In the genomic region with DNA sequence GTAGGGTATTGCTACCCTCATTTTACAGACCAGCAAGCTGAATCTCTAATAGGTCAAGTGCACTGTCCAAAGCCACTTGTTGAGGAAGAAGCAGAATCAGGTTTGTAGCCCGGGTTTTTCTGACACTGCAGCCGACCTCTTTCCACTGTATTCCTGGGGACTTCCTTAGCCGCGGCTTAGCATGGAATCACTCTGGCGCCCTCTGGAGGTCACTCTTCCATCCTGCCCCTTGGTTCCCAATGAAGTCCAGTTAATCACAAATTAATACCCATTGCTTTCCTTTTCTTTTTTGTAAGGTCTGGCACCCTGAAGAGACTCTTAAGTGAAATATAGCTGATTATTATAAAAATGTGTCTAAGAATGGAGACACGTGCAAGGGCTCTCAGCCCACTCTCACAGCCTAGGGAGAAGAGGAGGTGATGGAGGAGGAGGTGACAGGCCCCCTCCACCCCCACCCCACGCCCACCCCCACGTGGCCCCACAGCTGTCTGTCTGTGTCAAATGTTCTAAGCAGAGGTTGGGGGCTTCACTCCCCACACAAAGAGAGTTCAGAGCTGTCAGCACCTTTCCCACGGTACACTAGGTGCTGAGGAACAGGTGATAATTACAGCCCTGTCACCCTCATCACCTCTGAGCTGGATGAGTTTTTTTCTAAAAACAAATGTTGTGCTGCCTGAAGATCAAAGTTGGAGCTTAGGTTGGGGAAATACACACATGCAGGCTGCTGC, we compare ENCODE assay signal across 9 cellular contexts. TPM values are rescaled to one million over a fixed set of nuclear protein-coding genes. Genes with fewer than 3 reads are reported as not detected.
DNase-seq lines count a peak whose midpoint lies in the region; ATAC-seq and TF ChIP-seq lines count a peak whose summit lies in the region.
"Had no signal": no experiment of that assay in that cellular context is flagged by ENCODE, and none has a peak within 500 bp of the region (broad histone marks: within the 10 kb centered on the region; RNA-seq: fewer than 3 reads in every experiment).

No MANE protein-coding gene starts in this region.

- peak; percentile 69 for ATAC-seq in foreskin keratinocyte
- ATAC-seq in omental fat pad (ENCODE audit: low FRiP score) = peak; percentile 57
- ATAC-seq in HG03045 (IDR thresholded peaks at IDR 0.05; ENCODE audit: unreplicated experiment) = no peak

- no peaks in the 10 kb centered on the region for H3K4me1 Mint-ChIP-seq in activated T-helper 1 cell treated with anti-CD3 and anti-CD28 coated beads, Interleukin-12 subunit alpha, Interleukin-12 subunit beta, Interleukin-2, Interleukin-4 antibody, amounts not matched to agents 30 ng/mL and 10 ng/mL and 1 ng/mL, durations not matched to agents 14 hours and 24 hours and 36 hours (ENCODE audit: low read depth)

- no peak overlapping the region for H3K4me2 ChIP-seq in DOHH2 (ENCODE audit: low read length)

- TF ChIP-seq CTCF in DOHH2 (IDR thresholded peaks at IDR 0.05; ENCODE audit: low read depth, low read length, poor library complexity, severe bottlenecking) (peak; percentile 88), foreskin keratinocyte (conservative IDR thresholded peaks at IDR 0.05) (peak; percentile 94), omental fat pad (IDR thresholded peaks at IDR 0.05) (peak in 2 of 3 donors; percentile 19 to 33), tibial artery (IDR thresholded peaks at IDR 0.05) (peak; percentile 65 to 79)

- H3K9me3 Mint-ChIP-seq in activated T-helper 1 cell treated with anti-CD3 and anti-CD28 coated beads, Interleukin-12 subunit alpha, Interleukin-12 subunit beta, Interleukin-2, Interleukin-4 antibody, amounts not matched to agents 30 ng/mL and 10 ng/mL and 1 ng/mL, durations not matched to agents 14 hours and 24 hours and 36 hours = no peaks in the 10 kb centered on the region
- H3K9me3 Mint-ChIP-seq: dendritic cell treated with granulocyte-macrophage colony-stimulating factor and Interleukin-4, amounts not matched to agents 40 ng/mL and 50 ng/mL, for 4 days had no signal

- H3F3A ChIP-seq in DOHH2 (ENCODE audit: control insufficient read depth, insufficient read depth) = no peaks in the 10 kb centered on the region

- no peaks in the 10 kb centered on the region for H4K20me1 ChIP-seq in DOHH2 (ENCODE audit: control insufficient read depth, insufficient read depth, low read depth, low read length)

- no peaks in the 10 kb centered on the region for H3K4me1 ChIP-seq in DOHH2 (ENCODE audit: control insufficient read depth, low read length)
- peaks cover 7% of the 10 kb centered on the region for H3K4me1 ChIP-seq in foreskin keratinocyte
- peaks cover 0 to 26% (median 7%) of the 10 kb centered on the region in 4 donors for H3K4me1 ChIP-seq in tibial artery

- no peaks in the 10 kb centered on the region for H3K79me2 ChIP-seq in DOHH2 (ENCODE audit: control insufficient read depth, low read length)

- no peak overlapping the region for H3K4me3 ChIP-seq in DOHH2 (ENCODE audit: low read length)
- H3K4me3 ChIP-seq in tibial artery = no peak overlapping the region

- no peaks in the 10 kb centered on the region for H3K36me3 Mint-ChIP-seq in activated T-helper 1 cell treated with anti-CD3 and anti-CD28 coated beads, Interleukin-12 subunit alpha, Interleukin-12 subunit beta, Interleukin-2, Interleukin-4 antibody, amounts not matched to agents 30 ng/mL and 10 ng/mL and 1 ng/mL, durations not matched to agents 14 hours and 24 hours and 36 hours (ENCODE audit: low read depth)

- intact Hi-C loops in activated T-helper 1 cell treated with anti-CD3 and anti-CD28 coated beads, Interleukin-12 subunit alpha, Interleukin-12 subunit beta, Interleukin-2, Interleukin-4 antibody, amounts not matched to agents 30 ng/mL and 10 ng/mL and 1 ng/mL, durations not matched to agents 14 hours and 24 hours and 36 hours (cut with micrococcal nuclease) = loop anchor here (1.0 kb wide), 2 partner anchors 228 to 1314 kb away; no protein-coding TSS in a partner anchor
- intact Hi-C loops in tibial artery (cut with DNase I; ENCODE audit: low total_unique reads) = loop anchor here (5.0 kb wide), 1 partner anchor 226 kb away; no protein-coding TSS in a partner anchor

- DNase-seq in LHCN-M2 (ENCODE audit: low read depth) = peak; percentile 79
- DNase-seq in RKO (ENCODE audit: low spot score) = peak; percentile 74
- DNase-seq in activated T-helper 1 cell treated with anti-CD3 and anti-CD28 coated beads, Interleukin-12 subunit alpha, Interleukin-12 subunit beta, Interleukin-2, Interleukin-4 antibody, amounts not matched to agents 30 ng/mL and 10 ng/mL and 1 ng/mL, durations not matched to agents 14 hours and 24 hours and 36 hours (ENCODE audit: low spot score) = peak; percentile 10
- no peak for DNase-seq in foreskin keratinocyte
- peak; percentile 68 for DNase-seq in omental fat pad (ENCODE audit: low spot score)
- peak; percentile 73 to 78 for DNase-seq in tibial artery

- peaks cover 30% of the 10 kb centered on the region for H3K27me3 Mint-ChIP-seq in activated T-helper 1 cell treated with anti-CD3 and anti-CD28 coated beads, Interleukin-12 subunit alpha, Interleukin-12 subunit beta, Interleukin-2, Interleukin-4 antibody, amounts not matched to agents 30 ng/mL and 10 ng/mL and 1 ng/mL, durations not matched to agents 14 hours and 24 hours and 36 hours (ENCODE audit: insufficient read depth)

- H3K9me2 ChIP-seq in DOHH2 (replicated peaks; ENCODE audit: control insufficient read depth, low read length) = no peaks in the 10 kb centered on the region

- H3K9me3 ChIP-seq in DOHH2 (ENCODE audit: control insufficient read depth, insufficient read depth, low read length) (no peaks in the 10 kb centered on the region), tibial artery (no peaks in the 10 kb centered on the region)

- H3K27ac ChIP-seq in DOHH2 (ENCODE audit: low read depth, low read length) (no peak overlapping the region), foreskin keratinocyte (no peak overlapping the region), tibial artery (no peak overlapping the region)

- no peak overlapping the region for H3K4me3 Mint-ChIP-seq in activated T-helper 1 cell treated with anti-CD3 and anti-CD28 coated beads, Interleukin-12 subunit alpha, Interleukin-12 subunit beta, Interleukin-2, Interleukin-4 antibody, amounts not matched to agents 30 ng/mL and 10 ng/mL and 1 ng/mL, durations not matched to agents 14 hours and 24 hours and 36 hours
- H3K4me3 Mint-ChIP-seq: dendritic cell treated with granulocyte-macrophage colony-stimulating factor and Interleukin-4, amounts not matched to agents 40 ng/mL and 50 ng/mL, for 4 days had no signal

- H3K36me3 ChIP-seq in DOHH2 (ENCODE audit: control insufficient read depth, low read length) (no peaks in the 10 kb centered on the region), tibial artery (no peaks in the 10 kb centered on the region)

- H3K27ac Mint-ChIP-seq in activated T-helper 1 cell treated with anti-CD3 and anti-CD28 coated beads, Interleukin-12 subunit alpha, Interleukin-12 subunit beta, Interleukin-2, Interleukin-4 antibody, amounts not matched to agents 30 ng/mL and 10 ng/mL and 1 ng/mL, durations not matched to agents 14 hours and 24 hours and 36 hours = no peak overlapping the region
- H3K27ac Mint-ChIP-seq: dendritic cell treated with granulocyte-macrophage colony-stimulating factor and Interleukin-4, amounts not matched to agents 40 ng/mL and 50 ng/mL, for 4 days had no signal

- peaks cover 14% of the 10 kb centered on the region; the same call in 1 of the 2 replicates for H3K27me3 ChIP-seq in DOHH2 (ENCODE audit: control insufficient read depth, low read length)
- peaks cover 4% of the 10 kb centered on the region for H3K27me3 ChIP-seq in foreskin keratinocyte
- peaks cover 0 to 4% of the 10 kb centered on the region in 2 donors for H3K27me3 ChIP-seq in tibial artery

RNA-seq across cellular contexts. Expression of gene DRD2, which starts 57.7 kb away (rescaled TPM):
- 3.3 and 5.7 TPM in 2 replicates for total RNA-seq in LHCN-M2 (2014; rRNA removed)
- polyA plus RNA-seq in LHCN-M2 (2012) = 1.1 TPM
- not detected in 2 replicates for total RNA-seq in activated T-helper 1 cell treated with anti-CD3 and anti-CD28 coated beads, Interleukin-12 subunit alpha, Interleukin-12 subunit beta, Interleukin-2, Interleukin-4 antibody, amounts not matched to agents 30 ng/mL and 10 ng/mL and 1 ng/mL, durations not matched to agents 14 hours and 24 hours and 36 hours
- total RNA-seq in foreskin keratinocyte = 0.07 TPM in 2 replicates
- polyA plus RNA-seq in foreskin keratinocyte = 0.03 and 0.08 TPM in 2 replicates
- total RNA-seq in omental fat pad = under 1 TPM in 1 of 4 donors, not detected in 3; 0.28 TPM

Comparison
In these comparisons a context has a peak if more than half of its experiments do, and no peak if none do; other contexts are left out.
1. CTCF ChIP-seq: peak in every context shown above with its lines; median percentile 94 in foreskin keratinocyte; 88 in DOHH2; 72 in tibial artery; 26 in omental fat pad.
2. DNase-seq: peak in LHCN-M2 (single experiment), RKO (single experiment), activated T-helper 1 cell treated with anti-CD3 and anti-CD28 coated beads, Interleukin-12 subunit alpha, Interleukin-12 subunit beta, Interleukin-2, Interleukin-4 antibody, amounts not matched to agents 30 ng/mL and 10 ng/mL and 1 ng/mL, durations not matched to agents 14 hours and 24 hours and 36 hours (single experiment), omental fat pad (single experiment) and tibial artery (2 of 2); none in foreskin keratinocyte (0 of 2).